Comparison of ENCODE assay signal across 1 cellular context in the genomic region with DNA sequence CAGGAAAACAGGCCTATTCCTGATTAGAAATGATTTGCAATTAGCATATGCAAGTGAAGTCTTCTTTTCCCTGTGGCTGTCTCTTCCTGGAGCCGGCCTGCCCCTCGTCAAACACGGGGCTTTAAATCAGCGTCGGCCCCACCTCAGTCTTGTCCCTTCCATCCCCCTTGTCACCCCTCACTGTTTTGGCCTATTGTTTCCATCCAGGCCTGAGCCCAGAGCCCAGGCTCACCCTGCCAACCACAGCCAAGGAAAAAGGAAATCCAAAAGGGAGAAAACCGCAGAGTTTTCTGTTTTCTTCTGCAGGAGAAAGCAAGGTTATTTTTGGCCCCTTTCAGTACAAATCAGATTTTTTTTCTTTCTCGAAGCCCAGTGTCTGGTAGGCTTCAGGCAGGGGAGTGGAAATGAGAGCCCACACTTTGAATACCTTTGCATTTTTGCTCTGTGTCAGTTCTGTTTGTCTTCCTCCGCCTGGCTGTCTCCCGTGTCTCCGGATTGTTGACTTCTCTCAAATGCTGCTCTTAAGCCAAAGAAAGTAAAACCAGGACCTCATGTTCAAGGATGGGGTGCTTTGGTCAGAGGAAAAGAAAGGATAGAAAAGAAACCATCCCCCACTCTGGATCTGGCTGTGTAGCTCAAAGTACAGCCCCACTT.
TF ChIP-seq lines count a peak whose summit lies in the region.

No MANE protein-coding gene starts in this region.

TF ChIP-seq in H1, 55 proteins besides CTCF, POLR2A, EP300 and RAD21:
- TF ChIP-seq BACH1 (IDR thresholded peaks at IDR 0.05; ENCODE audit: low read length) = no peak
- no peak for TF ChIP-seq SIN3A (conservative IDR thresholded peaks at IDR 0.05 in 1 of 2, IDR thresholded peaks at IDR 0.05 in 1 of 2; ENCODE audit: low read depth in 1 of 2, low read length in 2 of 2)
- TF ChIP-seq CHD2 (IDR thresholded peaks at IDR 0.05; ENCODE audit: low read length) = no peak
- TF ChIP-seq TAF1 (IDR thresholded peaks at IDR 0.05; ENCODE audit: low read depth, low read length) = no peak
- no peak for TF ChIP-seq EZH2 (IDR thresholded peaks at IDR 0.05; ENCODE audit: low read depth, low read length, severe bottlenecking)
- TF ChIP-seq, protein P1, sequence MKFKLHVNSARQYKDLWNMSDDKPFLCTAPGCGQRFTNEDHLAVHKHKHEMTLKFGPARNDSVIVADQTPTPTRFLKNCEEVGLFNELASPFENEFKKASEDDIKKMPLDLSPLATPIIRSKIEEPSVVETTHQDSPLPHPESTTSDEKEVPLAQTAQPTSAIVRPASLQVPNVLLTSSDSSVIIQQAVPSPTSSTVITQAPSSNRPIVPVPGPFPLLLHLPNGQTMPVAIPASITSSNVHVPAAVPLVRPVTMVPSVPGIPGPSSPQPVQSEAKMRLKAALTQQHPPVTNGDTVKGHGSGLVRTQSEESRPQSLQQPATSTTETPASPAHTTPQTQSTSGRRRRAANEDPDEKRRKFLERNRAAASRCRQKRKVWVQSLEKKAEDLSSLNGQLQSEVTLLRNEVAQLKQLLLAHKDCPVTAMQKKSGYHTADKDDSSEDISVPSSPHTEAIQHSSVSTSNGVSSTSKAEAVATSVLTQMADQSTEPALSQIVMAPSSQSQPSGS (IDR thresholded peaks at IDR 0.05; ENCODE audit: low read length) = no peak
- no peak for TF ChIP-seq RNF2 (IDR thresholded peaks at IDR 0.05; ENCODE audit: borderline replicate concordance, low read depth, low read length, missing control alignments, poor library complexity, severe bottlenecking)
- TF ChIP-seq CEBPB (IDR thresholded peaks at IDR 0.05; ENCODE audit: low read depth, low read length) = no peak
